Comparison of ENCODE assay signal across 8 cellular contexts in the genomic region with DNA sequence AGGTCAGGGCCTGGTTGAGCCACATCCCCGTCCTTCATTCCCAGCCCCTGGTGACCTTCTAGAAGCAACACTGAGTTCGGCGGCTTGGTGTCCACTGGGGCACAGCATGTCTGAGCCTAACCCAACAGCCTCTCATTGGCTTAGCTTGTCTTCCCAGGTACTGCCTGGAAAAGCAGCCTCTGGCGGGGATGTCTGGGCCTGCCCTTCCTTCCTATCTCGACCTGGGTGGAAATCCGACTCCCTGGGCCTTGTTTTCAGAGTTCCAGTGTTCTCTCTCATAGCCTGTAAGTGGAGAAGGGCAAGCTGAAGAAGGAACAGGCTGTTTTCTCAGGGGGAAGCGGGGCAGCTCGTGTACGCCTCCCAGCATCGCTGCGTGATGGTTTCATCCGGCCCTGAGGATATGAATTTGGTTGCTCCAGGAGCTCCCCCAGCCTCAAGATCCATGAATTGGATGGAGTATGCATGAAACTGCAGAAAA.
DNase-seq lines count a peak whose midpoint lies in the region; ATAC-seq and TF ChIP-seq lines count a peak whose summit lies in the region.

No MANE protein-coding gene starts in this region.

- H3K36me3 ChIP-seq in gastroesophageal sphincter, result no peaks in the 10 kb centered on the region

- peaks cover 77% of the 10 kb centered on the region for H3K4me1 Mint-ChIP-seq in stimulated activated memory B cell treated with anti-CD40 and anti-IgM and Interleukin-4, amounts not matched to agents 10 μg/mL and 1 μg/mL and 100 μg/mL, for 72 hours

- DNase-seq in NCI-H146 (lab: John Stamatoyannopoulos, UW), result peak; percentile 45
- no peak for DNase-seq in NCI-H146 treated with DMSO at 0.1 percent for 48 hours (lab: John Stamatoyannopoulos, UW; ENCODE audit: unreplicated experiment)
- peak; percentile 38 for DNase-seq in SHP77 treated with DMSO at 0.1 percent for 48 hours (lab: John Stamatoyannopoulos, UW)
- no peak for DNase-seq in left colon

- no peak overlapping the region for H3K4me3 ChIP-seq in gastroesophageal sphincter

- H3K36me3 Mint-ChIP-seq in stimulated activated memory B cell treated with anti-CD40 and anti-IgM and Interleukin-4, amounts not matched to agents 10 μg/mL and 1 μg/mL and 100 μg/mL, for 72 hours, result no peaks in the 10 kb centered on the region

- no peak for ATAC-seq in gastroesophageal sphincter
- no peak for ATAC-seq in stimulated activated memory B cell treated with anti-CD40 and anti-IgM and Interleukin-4, amounts not matched to agents 10 μg/mL and 1 μg/mL and 100 μg/mL, for 72 hours
- no peak for ATAC-seq in left colon
- no peak for ATAC-seq in HG02884 (IDR thresholded peaks at IDR 0.05; ENCODE audit: unreplicated experiment)
- no peak for ATAC-seq in GM19397 (IDR thresholded peaks at IDR 0.05; ENCODE audit: unreplicated experiment)

- peak overlapping the region; percentile 95 to 100 (median 98) for H3K27ac ChIP-seq in gastroesophageal sphincter

- no CpG with 5 or more reads among the region's 12 CpGs for WGBS in gastroesophageal sphincter (ENCODE audit: low coverage in 1 of 2), 2 donors

- H3K27ac Mint-ChIP-seq in stimulated activated memory B cell treated with anti-CD40 and anti-IgM and Interleukin-4, amounts not matched to agents 10 μg/mL and 1 μg/mL and 100 μg/mL, for 72 hours, result peak overlapping the region; percentile 81

- no peak for TF ChIP-seq CTCF in gastroesophageal sphincter (IDR thresholded peaks at IDR 0.05)

- TF ChIP-seq EP300 in gastroesophageal sphincter (IDR thresholded peaks at IDR 0.05), result no peak

- no peak for TF ChIP-seq POLR2A in gastroesophageal sphincter (IDR thresholded peaks at IDR 0.05)

- H3K27me3 ChIP-seq in gastroesophageal sphincter, result no peaks in the 10 kb centered on the region

- H3K27me3 Mint-ChIP-seq in stimulated activated memory B cell treated with anti-CD40 and anti-IgM and Interleukin-4, amounts not matched to agents 10 μg/mL and 1 μg/mL and 100 μg/mL, for 72 hours, result no peaks in the 10 kb centered on the region

- no peaks in the 10 kb centered on the region for H3K9me3 ChIP-seq in gastroesophageal sphincter

- no peak overlapping the region for H3K4me3 Mint-ChIP-seq in stimulated activated memory B cell treated with anti-CD40 and anti-IgM and Interleukin-4, amounts not matched to agents 10 μg/mL and 1 μg/mL and 100 μg/mL, for 72 hours

- intact Hi-C loops in left colon (cut with DNase I, micrococcal nuclease), result loop anchor here in 1 of 2 donors (10.0 kb wide), 1 partner anchor 248 kb away; no protein-coding TSS in a partner anchor

- no peaks in the 10 kb centered on the region for H3K9me3 Mint-ChIP-seq in stimulated activated memory B cell treated with anti-CD40 and anti-IgM and Interleukin-4, amounts not matched to agents 10 μg/mL and 1 μg/mL and 100 μg/mL, for 72 hours

- peaks cover 33 to 78% (median 51%) of the 10 kb centered on the region in 3 donors for H3K4me1 ChIP-seq in gastroesophageal sphincter

Comparison
In these comparisons a context has a peak if more than half of its experiments do, and no peak if none do; other contexts are left out.
1. DNase-seq: peak in NCI-H146 (single experiment) and SHP77 treated with DMSO at 0.1 percent for 48 hours (single experiment); none in NCI-H146 treated with DMSO at 0.1 percent for 48 hours (single experiment) and left colon (0 of 2).